1 cellular context compared by ENCODE assay signal in genomic region chr4:651884-652642, GRCh38.
TF ChIP-seq lines count a peak whose summit lies in the region.

No MANE protein-coding gene starts in this region.

TF ChIP-seq in HepG2, 621 proteins besides CTCF, POLR2A, EP300 and RAD21:
- TF ChIP-seq ZBTB33 (CRISPR knock-in tag; IDR thresholded peaks at IDR 0.05) (peak; percentile 81; the same call in 1 of the 2 replicates), ZSCAN5A (CRISPR knock-in tag; IDR thresholded peaks at IDR 0.05; ENCODE audit: borderline replicate concordance) (no peak)
